1 cellular context compared by ENCODE assay signal in the genomic region with DNA sequence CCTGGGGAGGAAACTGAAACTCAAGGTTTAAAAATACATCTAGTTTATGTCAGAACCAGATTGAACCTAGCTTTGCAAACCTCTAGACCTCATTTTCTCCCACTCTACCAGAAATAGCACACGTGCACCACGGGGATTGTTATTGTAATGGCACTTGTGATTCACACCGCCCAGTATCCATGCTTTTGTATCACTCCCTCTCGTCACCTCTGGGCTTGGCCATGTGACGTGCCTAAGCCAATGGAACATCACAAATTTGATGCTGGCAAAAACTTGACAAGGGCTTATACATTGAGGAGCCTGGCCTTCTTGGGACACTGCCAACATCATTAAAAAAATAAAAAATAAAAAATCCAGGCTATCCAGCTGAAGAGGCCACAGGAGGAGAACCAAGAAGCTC.
A peak's percentile ranks its signal among the peaks of the same experiment; 100 is the strongest.
TF ChIP-seq lines count a peak whose summit lies in the region.

No MANE protein-coding gene starts in this region.

TF ChIP-seq in K562, 482 proteins besides CTCF, POLR2A, EP300 and RAD21:
- TF ChIP-seq, protein P1, sequence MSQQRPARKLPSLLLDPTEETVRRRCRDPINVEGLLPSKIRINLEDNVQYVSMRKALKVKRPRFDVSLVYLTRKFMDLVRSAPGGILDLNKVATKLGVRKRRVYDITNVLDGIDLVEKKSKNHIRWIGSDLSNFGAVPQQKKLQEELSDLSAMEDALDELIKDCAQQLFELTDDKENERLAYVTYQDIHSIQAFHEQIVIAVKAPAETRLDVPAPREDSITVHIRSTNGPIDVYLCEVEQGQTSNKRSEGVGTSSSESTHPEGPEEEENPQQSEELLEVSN (IDR thresholded peaks at IDR 0.05; ENCODE audit: borderline replicate concordance in 1 of 2, extremely low read depth in 1 of 2, insufficient read depth in 1 of 2, insufficient read length in 1 of 2, low read depth in 1 of 2, low read length in 1 of 2, poor library complexity in 1 of 2, severe bottlenecking in 1 of 2) = peak in 1 of 2 experiments; percentile 11
- TF ChIP-seq, protein P2, sequence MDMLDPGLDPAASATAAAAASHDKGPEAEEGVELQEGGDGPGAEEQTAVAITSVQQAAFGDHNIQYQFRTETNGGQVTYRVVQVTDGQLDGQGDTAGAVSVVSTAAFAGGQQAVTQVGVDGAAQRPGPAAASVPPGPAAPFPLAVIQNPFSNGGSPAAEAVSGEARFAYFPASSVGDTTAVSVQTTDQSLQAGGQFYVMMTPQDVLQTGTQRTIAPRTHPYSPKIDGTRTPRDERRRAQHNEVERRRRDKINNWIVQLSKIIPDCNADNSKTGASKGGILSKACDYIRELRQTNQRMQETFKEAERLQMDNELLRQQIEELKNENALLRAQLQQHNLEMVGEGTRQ (CRISPR knock-in tag; IDR thresholded peaks at IDR 0.05) = peak; percentile 47
- no peak for TF ChIP-seq MYBL2 (IDR thresholded peaks at IDR 0.05; ENCODE audit: low read depth)
- no peak for TF ChIP-seq MYBL2 (CRISPR knock-in tag; IDR thresholded peaks at IDR 0.05; ENCODE audit: borderline replicate concordance)
